ENCODE assay signal across 1 cellular context in genomic region chr2:237565974-237566373, GRCh38.
TF ChIP-seq lines count a peak whose summit lies in the region.

No MANE protein-coding gene starts in this region.

TF ChIP-seq in HepG2, 621 proteins besides CTCF, POLR2A, EP300 and RAD21 (continued from another document):
- TF ChIP-seq ZKSCAN8 (CRISPR knock-in tag; IDR thresholded peaks at IDR 0.05; ENCODE audit: borderline replicate concordance) (no peak), ZNF274 (CRISPR knock-in tag; IDR thresholded peaks at IDR 0.05) (no peak), ZNF788 (CRISPR knock-in tag; IDR thresholded peaks at IDR 0.05; ENCODE audit: borderline replicate concordance) (no peak), ELF4 (CRISPR knock-in tag; IDR thresholded peaks at IDR 0.05; ENCODE audit: borderline replicate concordance) (no peak), JUN (CRISPR knock-in tag; IDR thresholded peaks at IDR 0.05) (no peak), ZNF614 (CRISPR knock-in tag; IDR thresholded peaks at IDR 0.05; ENCODE audit: borderline replicate concordance) (no peak), ZNF282 (IDR thresholded peaks at IDR 0.05; ENCODE audit: partially characterized antibody) (peak; percentile 58), ZBTB4 (CRISPR knock-in tag; IDR thresholded peaks at IDR 0.05; ENCODE audit: borderline replicate concordance) (no peak), MNT (IDR thresholded peaks at IDR 0.05) (peak; percentile 20; the same call in 1 of the 2 replicates), WIZ (CRISPR knock-in tag; IDR thresholded peaks at IDR 0.05) (no peak)
- TF ChIP-seq, protein P1, sequence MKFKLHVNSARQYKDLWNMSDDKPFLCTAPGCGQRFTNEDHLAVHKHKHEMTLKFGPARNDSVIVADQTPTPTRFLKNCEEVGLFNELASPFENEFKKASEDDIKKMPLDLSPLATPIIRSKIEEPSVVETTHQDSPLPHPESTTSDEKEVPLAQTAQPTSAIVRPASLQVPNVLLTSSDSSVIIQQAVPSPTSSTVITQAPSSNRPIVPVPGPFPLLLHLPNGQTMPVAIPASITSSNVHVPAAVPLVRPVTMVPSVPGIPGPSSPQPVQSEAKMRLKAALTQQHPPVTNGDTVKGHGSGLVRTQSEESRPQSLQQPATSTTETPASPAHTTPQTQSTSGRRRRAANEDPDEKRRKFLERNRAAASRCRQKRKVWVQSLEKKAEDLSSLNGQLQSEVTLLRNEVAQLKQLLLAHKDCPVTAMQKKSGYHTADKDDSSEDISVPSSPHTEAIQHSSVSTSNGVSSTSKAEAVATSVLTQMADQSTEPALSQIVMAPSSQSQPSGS (CRISPR knock-in tag; IDR thresholded peaks at IDR 0.05), result no peak
